In the genomic region with DNA sequence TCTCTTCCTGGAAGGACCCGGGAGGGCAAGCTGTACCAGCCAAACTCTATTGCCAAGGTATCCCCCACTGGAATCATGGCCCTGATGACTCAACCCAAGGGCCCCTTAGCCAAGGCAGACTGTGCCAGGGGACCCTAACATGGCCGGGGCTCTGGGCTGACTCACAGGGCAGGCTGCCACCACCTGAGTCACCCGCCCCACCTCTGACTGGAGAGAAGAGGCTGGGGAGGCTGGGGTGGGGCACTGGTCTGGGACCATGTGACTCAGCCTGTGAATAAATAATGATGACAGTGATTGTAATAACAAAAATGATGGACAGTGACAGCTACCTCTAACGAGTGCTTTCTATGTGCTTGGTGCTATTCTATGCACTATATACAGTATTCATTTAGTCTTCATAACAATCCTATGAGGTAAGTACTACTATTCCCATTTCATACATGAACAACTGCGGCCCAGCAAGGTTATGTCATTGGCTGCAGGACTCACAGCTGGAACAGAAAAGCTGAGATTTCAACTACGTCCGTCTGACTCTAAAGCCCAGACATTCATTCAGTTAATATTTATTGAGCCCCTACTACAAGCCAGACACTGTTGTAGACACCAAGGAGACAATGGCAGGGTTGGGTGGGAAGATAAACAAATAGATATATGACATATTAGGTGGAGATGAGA, we compare ENCODE assay signal across 11 cellular contexts.
DNase-seq lines count a peak whose midpoint lies in the region; ATAC-seq, FAIRE-seq and TF ChIP-seq lines count a peak whose summit lies in the region.
"Had no signal": no experiment of that assay in that cellular context is flagged by ENCODE, and none has a peak within 500 bp of the region (broad histone marks: within the 10 kb centered on the region; RNA-seq: fewer than 3 reads in every experiment).

No MANE protein-coding gene starts in this region.

- no peaks in the 10 kb centered on the region for H3K36me3 Mint-ChIP-seq in naive thymus-derived CD8-positive, alpha-beta T cell
- H3K36me3 Mint-ChIP-seq in activated T-cell treated with anti-CD3 and anti-CD28 coated beads, Interleukin-2, amount 50 U/mL, for 24 hours (ENCODE audit: low read depth), result no peaks in the 10 kb centered on the region
- H3K36me3 Mint-ChIP-seq: naive B cell had no signal

- H3K27me3 Mint-ChIP-seq in naive thymus-derived CD8-positive, alpha-beta T cell, result peaks cover 0 to 10% (median 5%) of the 10 kb centered on the region in 5 donors
- H3K27me3 Mint-ChIP-seq in activated T-cell treated with anti-CD3 and anti-CD28 coated beads, Interleukin-2, amount 50 U/mL, for 24 hours, result peaks cover 2% of the 10 kb centered on the region

- H3K27ac ChIP-seq in tibial artery, result peak overlapping the region in 1 of 2 donors; percentile 10
- H3K27ac ChIP-seq in effector memory CD4-positive, alpha-beta T cell (ENCODE audit: insufficient read depth, low read length, poor library complexity, severe bottlenecking), result no peak overlapping the region

- H3K36me3 ChIP-seq in tibial artery, result no peaks in the 10 kb centered on the region
- no peaks in the 10 kb centered on the region for H3K36me3 ChIP-seq in effector memory CD4-positive, alpha-beta T cell (ENCODE audit: control insufficient read depth, insufficient read depth, low read length)

- DNase-seq in HTR-8/SVneo (ENCODE audit: insufficient read length, low spot score) (peak; percentile 63), astrocyte of the cerebellum (ENCODE audit: low read depth) (peak; percentile 1), hepatic stellate cell (ENCODE audit: low spot score) (peak; percentile 60), tibial artery (peak; percentile 89 to 90), D341Med (ENCODE audit: low spot score) (no peak)
- DNase-seq in naive thymus-derived CD8-positive, alpha-beta T cell, result no peak
- no peak for DNase-seq in activated T-cell treated with anti-CD3 and anti-CD28 coated beads, Interleukin-2, amount 50 U/mL, for 24 hours
- no peak for DNase-seq in effector memory CD4-positive, alpha-beta T cell
- DNase-seq: activated CD4-positive, CD25-positive, alpha-beta regulatory T cell; cerebellar nuclear complex; naive B cell had no signal

- H3K4me1 ChIP-seq in tibial artery, result peaks cover 0 to 14% (median 12%) of the 10 kb centered on the region in 4 donors
- H3K4me1 ChIP-seq in effector memory CD4-positive, alpha-beta T cell (ENCODE audit: control insufficient read depth, insufficient read depth, low read length, poor library complexity, severe bottlenecking), result no peaks in the 10 kb centered on the region

- H3K4me1 Mint-ChIP-seq in naive thymus-derived CD8-positive, alpha-beta T cell, result no peaks in the 10 kb centered on the region
- H3K4me1 Mint-ChIP-seq in activated T-cell treated with anti-CD3 and anti-CD28 coated beads, Interleukin-2, amount 50 U/mL, for 24 hours (ENCODE audit: low read depth), result no peaks in the 10 kb centered on the region
- H3K4me1 Mint-ChIP-seq: naive B cell had no signal

- H3K4me3 ChIP-seq in astrocyte of the cerebellum (ENCODE audit: low read depth, low read length) (no peak overlapping the region), tibial artery (no peak overlapping the region)
- H3K4me3 ChIP-seq in effector memory CD4-positive, alpha-beta T cell (ENCODE audit: insufficient read depth, low read depth, low read length, poor library complexity, severe bottlenecking), result no peak overlapping the region

- no peak overlapping the region for H3K4me3 Mint-ChIP-seq in naive thymus-derived CD8-positive, alpha-beta T cell
- H3K4me3 Mint-ChIP-seq in activated T-cell treated with anti-CD3 and anti-CD28 coated beads, Interleukin-2, amount 50 U/mL, for 24 hours, result no peak overlapping the region
- H3K4me3 Mint-ChIP-seq: naive B cell had no signal

- no peak for ATAC-seq in naive thymus-derived CD8-positive, alpha-beta T cell

- FAIRE-seq in HTR-8/SVneo (lab: Jason Lieb, UNC), result no peak

- no peaks in the 10 kb centered on the region for H3K9me3 ChIP-seq in tibial artery
- no peaks in the 10 kb centered on the region for H3K9me3 ChIP-seq in effector memory CD4-positive, alpha-beta T cell (ENCODE audit: control insufficient read depth, low read length)

- H3K27me3 ChIP-seq in tibial artery, result peaks cover 0 to 2% of the 10 kb centered on the region in 2 donors
- no peaks in the 10 kb centered on the region for H3K27me3 ChIP-seq in effector memory CD4-positive, alpha-beta T cell (replicated peaks; ENCODE audit: control insufficient read depth, insufficient read depth, low read length, poor library complexity, severe bottlenecking)

- no peak overlapping the region for H3K27ac Mint-ChIP-seq in naive thymus-derived CD8-positive, alpha-beta T cell
- H3K27ac Mint-ChIP-seq in activated T-cell treated with anti-CD3 and anti-CD28 coated beads, Interleukin-2, amount 50 U/mL, for 24 hours, result no peak overlapping the region
- H3K27ac Mint-ChIP-seq: naive B cell had no signal

- TF ChIP-seq CTCF in astrocyte of the cerebellum (IDR thresholded peaks at IDR 0.05; ENCODE audit: low read depth, low read length, missing control alignments) (no peak), tibial artery (IDR thresholded peaks at IDR 0.05) (no peak)

- in situ Hi-C loops in astrocyte of the cerebellum (cut with HindIII; ENCODE audit: low sequenced_read_pairs), result no loop called here

- intact Hi-C loops in tibial artery (cut with DNase I; ENCODE audit: low total_unique reads), result no loop called here

- no peaks in the 10 kb centered on the region for H3K9me3 Mint-ChIP-seq in naive thymus-derived CD8-positive, alpha-beta T cell
- no peaks in the 10 kb centered on the region for H3K9me3 Mint-ChIP-seq in activated T-cell treated with anti-CD3 and anti-CD28 coated beads, Interleukin-2, amount 50 U/mL, for 24 hours

- POLR2A ChIA-PET in naive thymus-derived CD8-positive, alpha-beta T cell (lab: Charles Lee), result no interaction called here

Comparison
In these comparisons a context has a peak if more than half of its experiments do, and no peak if none do; other contexts are left out.
1. DNase-seq: peak in HTR-8/SVneo (single experiment), astrocyte of the cerebellum (single experiment), hepatic stellate cell (single experiment) and tibial artery (2 of 2); none in naive thymus-derived CD8-positive, alpha-beta T cell (0 of 10), activated T-cell treated with anti-CD3 and anti-CD28 coated beads, Interleukin-2, amount 50 U/mL, for 24 hours (single experiment), effector memory CD4-positive, alpha-beta T cell (0 of 3) and D341Med (single experiment).